35 cellular contexts compared by ENCODE assay signal in genomic region chr1:175354080-175354479, GRCh38.
"Had no signal": no experiment of that assay in that cellular context is flagged by ENCODE, and none has a peak within 500 bp of the region (broad histone marks: within the 10 kb centered on the region; RNA-seq: fewer than 3 reads in every experiment).

No MANE protein-coding gene starts in this region.

- H3K4me3 Mint-ChIP-seq: activated CD4-positive, alpha-beta memory T cell treated with anti-CD3 and anti-CD28 coated beads for 36 hours; activated CD4-positive, alpha-beta T cell treated with anti-CD3 and anti-CD28 coated beads for 36 hours; activated CD4-positive, alpha-beta T cell treated with anti-CD3 and anti-CD28 coated beads, Interleukin-2, amount 10 ng/mL, durations not matched to agents 24 days and 14 days; activated CD8-positive, alpha-beta memory T cell treated with anti-CD3 and anti-CD28 coated beads, Interleukin-2, amount 10 ng/mL, durations not matched to agents 7 days and 5 days; activated CD8-positive, alpha-beta T cell treated with anti-CD3 and anti-CD28 coated beads, Interleukin-2, amount 10 ng/mL, durations not matched to agents 7 days and 5 days; activated naive CD4-positive, alpha-beta T cell treated with anti-CD3 and anti-CD28 coated beads for 36 hours; activated naive CD4-positive, alpha-beta T cell treated with anti-CD3 and anti-CD28 coated beads, Interleukin-2, amount 50 U/mL, for 24 hours; activated naive CD8-positive, alpha-beta T cell treated with anti-CD3 and anti-CD28 coated beads for 36 hours; activated naive CD8-positive, alpha-beta T cell treated with anti-CD3 and anti-CD28 coated beads, Interleukin-2, amount 50 U/mL, for 24 hours; activated T-helper 1 cell treated with anti-CD3 and anti-CD28 coated beads, Interleukin-12 subunit alpha, Interleukin-12 subunit beta, Interleukin-2, Interleukin-4 antibody, amounts not matched to agents 30 ng/mL and 10 ng/mL and 1 ng/mL, durations not matched to agents 14 hours and 24 hours and 36 hours; dendritic cell treated with granulocyte-macrophage colony-stimulating factor and Interleukin-4, amounts not matched to agents 40 ng/mL and 50 ng/mL, for 4 days; endodermal cell; T-helper 17 cell; T-helper 2 cell treated with Interferon-gamma antibody and Interleukin-4, amounts not matched to agents 5 μg/mL and 100 μg/mL, for 36 hours had no signal

- H3K9me3 Mint-ChIP-seq: activated CD4-positive, alpha-beta memory T cell treated with anti-CD3 and anti-CD28 coated beads for 36 hours; activated CD4-positive, alpha-beta T cell treated with anti-CD3 and anti-CD28 coated beads, Interleukin-2, amount 10 ng/mL, durations not matched to agents 24 days and 14 days; activated naive CD4-positive, alpha-beta T cell treated with anti-CD3 and anti-CD28 coated beads for 36 hours; activated T-helper 1 cell treated with anti-CD3 and anti-CD28 coated beads, Interleukin-12 subunit alpha, Interleukin-12 subunit beta, Interleukin-2, Interleukin-4 antibody, amounts not matched to agents 30 ng/mL and 10 ng/mL and 1 ng/mL, durations not matched to agents 14 hours and 24 hours and 36 hours; activated T-helper 2 cell treated with anti-CD3 and anti-CD28 coated beads, Interferon-gamma antibody, Interleukin-2, Interleukin-4, amounts not matched to agents 10 μg/mL and 5 μg/mL and 100 μg/mL, durations not matched to agents 14 hours and 24 hours and 36 hours; dendritic cell treated with granulocyte-macrophage colony-stimulating factor and Interleukin-4, amounts not matched to agents 40 ng/mL and 50 ng/mL, for 4 days; endodermal cell; T-helper 2 cell treated with Interferon-gamma antibody and Interleukin-4, amounts not matched to agents 5 μg/mL and 100 μg/mL, for 36 hours had no signal

- H3K27me3 ChIP-seq: adrenal gland, body of pancreas, cardiac muscle cell had no signal

- H3K36me3 ChIP-seq: adrenal gland, cardiac muscle cell, esophagus squamous epithelium had no signal

- H3K9me3 ChIP-seq: adrenal gland, body of pancreas, esophagus squamous epithelium had no signal

- DNase-seq: activated CD4-positive, alpha-beta memory T cell treated with anti-CD3 and anti-CD28 coated beads for 36 hours; activated CD4-positive, alpha-beta T cell treated with anti-CD3 and anti-CD28 coated beads for 36 hours; activated CD4-positive, alpha-beta T cell treated with anti-CD3 and anti-CD28 coated beads, Interleukin-2, amount 10 ng/mL, durations not matched to agents 24 days and 14 days; activated CD4-positive, CD25-positive, alpha-beta regulatory T cell; activated CD4-positive, CD25-positive, alpha-beta regulatory T cell treated with anti-CD3 and anti-CD28 coated beads, Interleukin-2, amount 50 U/mL, for 72 hours; activated CD8-positive, alpha-beta memory T cell treated with anti-CD3 and anti-CD28 coated beads, Interleukin-2, amount 10 ng/mL, durations not matched to agents 7 days and 5 days; activated CD8-positive, alpha-beta memory T cell treated with anti-CD3 and anti-CD28 coated beads, Interleukin-2, amount 50 U/mL, for 4 hours; activated CD8-positive, alpha-beta T cell treated with anti-CD3 and anti-CD28 coated beads, Interleukin-2, amount 10 ng/mL, durations not matched to agents 7 days and 5 days; activated effector memory CD4-positive, alpha-beta T cell treated with anti-CD3 and anti-CD28 coated beads, Interleukin-2, amount 50 U/mL, for 16 hours; activated naive CD4-positive, alpha-beta T cell treated with anti-CD3 and anti-CD28 coated beads for 36 hours; activated naive CD8-positive, alpha-beta T cell treated with anti-CD3 and anti-CD28 coated beads for 36 hours; activated naive CD8-positive, alpha-beta T cell treated with anti-CD3 and anti-CD28 coated beads, Interleukin-2, amount 50 U/mL, for 24 hours; activated T-cell treated with anti-CD3 and anti-CD28 coated beads, Interleukin-2, amount 50 U/mL, for 1 hour; activated T-cell treated with anti-CD3 and anti-CD28 coated beads, Interleukin-2, amount 50 U/mL, for 48 hours; adrenal gland; amygdala; aorta; body of pancreas; central memory CD4-positive, alpha-beta T cell; cerebellar nuclear complex; dorsolateral prefrontal cortex; effector memory CD4-positive, alpha-beta T cell; endodermal cell; esophagus squamous epithelium; head of caudate nucleus; T-helper 1 cell; T-helper 17 cell had no signal

- H3K4me1 ChIP-seq: adrenal gland, body of pancreas, esophagus squamous epithelium had no signal

- H3K4me3 ChIP-seq: adrenal gland, body of pancreas, cardiac muscle cell, coronary artery, dorsolateral prefrontal cortex, esophagus squamous epithelium had no signal

- H3K27ac Mint-ChIP-seq: activated CD4-positive, alpha-beta memory T cell treated with anti-CD3 and anti-CD28 coated beads for 36 hours; activated CD4-positive, alpha-beta T cell treated with anti-CD3 and anti-CD28 coated beads for 36 hours; activated CD4-positive, alpha-beta T cell treated with anti-CD3 and anti-CD28 coated beads, Interleukin-2, amount 10 ng/mL, durations not matched to agents 24 days and 14 days; activated CD8-positive, alpha-beta memory T cell treated with anti-CD3 and anti-CD28 coated beads, Interleukin-2, amount 10 ng/mL, durations not matched to agents 7 days and 5 days; activated CD8-positive, alpha-beta T cell treated with anti-CD3 and anti-CD28 coated beads, Interleukin-2, amount 10 ng/mL, durations not matched to agents 7 days and 5 days; activated naive CD4-positive, alpha-beta T cell treated with anti-CD3 and anti-CD28 coated beads for 36 hours; activated naive CD4-positive, alpha-beta T cell treated with anti-CD3 and anti-CD28 coated beads, Interleukin-2, amount 50 U/mL, for 24 hours; activated naive CD8-positive, alpha-beta T cell treated with anti-CD3 and anti-CD28 coated beads for 36 hours; activated naive CD8-positive, alpha-beta T cell treated with anti-CD3 and anti-CD28 coated beads, Interleukin-2, amount 50 U/mL, for 24 hours; activated T-helper 1 cell treated with anti-CD3 and anti-CD28 coated beads, Interleukin-12 subunit alpha, Interleukin-12 subunit beta, Interleukin-2, Interleukin-4 antibody, amounts not matched to agents 30 ng/mL and 10 ng/mL and 1 ng/mL, durations not matched to agents 14 hours and 24 hours and 36 hours; activated T-helper 2 cell treated with anti-CD3 and anti-CD28 coated beads, Interferon-gamma antibody, Interleukin-2, Interleukin-4, amounts not matched to agents 10 μg/mL and 5 μg/mL and 100 μg/mL, durations not matched to agents 14 hours and 24 hours and 36 hours; dendritic cell treated with granulocyte-macrophage colony-stimulating factor and Interleukin-4, amounts not matched to agents 40 ng/mL and 50 ng/mL, for 4 days; endodermal cell; T-helper 17 cell; T-helper 2 cell treated with Interferon-gamma antibody and Interleukin-4, amounts not matched to agents 5 μg/mL and 100 μg/mL, for 36 hours had no signal

- ATAC-seq: activated CD4-positive, alpha-beta T cell treated with anti-CD3 and anti-CD28 coated beads for 36 hours; activated CD8-positive, alpha-beta memory T cell treated with anti-CD3 and anti-CD28 coated beads, Interleukin-2, amount 10 ng/mL, durations not matched to agents 7 days and 5 days; activated CD8-positive, alpha-beta T cell treated with anti-CD3 and anti-CD28 coated beads, Interleukin-2, amount 10 ng/mL, durations not matched to agents 7 days and 5 days; activated naive CD8-positive, alpha-beta T cell treated with anti-CD3 and anti-CD28 coated beads, Interleukin-2, amount 50 U/mL, for 24 hours; body of pancreas; T-helper 17 cell had no signal

- H3K4me1 Mint-ChIP-seq: activated CD4-positive, alpha-beta T cell treated with anti-CD3 and anti-CD28 coated beads for 36 hours; activated CD4-positive, alpha-beta T cell treated with anti-CD3 and anti-CD28 coated beads, Interleukin-2, amount 10 ng/mL, durations not matched to agents 24 days and 14 days; activated CD8-positive, alpha-beta memory T cell treated with anti-CD3 and anti-CD28 coated beads, Interleukin-2, amount 10 ng/mL, durations not matched to agents 7 days and 5 days; activated naive CD4-positive, alpha-beta T cell treated with anti-CD3 and anti-CD28 coated beads, Interleukin-2, amount 50 U/mL, for 24 hours; activated naive CD8-positive, alpha-beta T cell treated with anti-CD3 and anti-CD28 coated beads for 36 hours; activated naive CD8-positive, alpha-beta T cell treated with anti-CD3 and anti-CD28 coated beads, Interleukin-2, amount 50 U/mL, for 24 hours; T-helper 17 cell had no signal

- H3K27ac ChIP-seq: adrenal gland, body of pancreas, cardiac muscle cell, coronary artery, dorsolateral prefrontal cortex, esophagus squamous epithelium had no signal

- FAIRE-seq: frontal cortex had no signal

- H3K36me3 Mint-ChIP-seq: activated CD4-positive, alpha-beta memory T cell treated with anti-CD3 and anti-CD28 coated beads for 36 hours; activated CD8-positive, alpha-beta memory T cell treated with anti-CD3 and anti-CD28 coated beads, Interleukin-2, amount 10 ng/mL, durations not matched to agents 7 days and 5 days; activated naive CD4-positive, alpha-beta T cell treated with anti-CD3 and anti-CD28 coated beads, Interleukin-2, amount 50 U/mL, for 24 hours; activated naive CD8-positive, alpha-beta T cell treated with anti-CD3 and anti-CD28 coated beads for 36 hours had no signal
